13 cellular contexts compared by ENCODE assay signal in the genomic region with DNA sequence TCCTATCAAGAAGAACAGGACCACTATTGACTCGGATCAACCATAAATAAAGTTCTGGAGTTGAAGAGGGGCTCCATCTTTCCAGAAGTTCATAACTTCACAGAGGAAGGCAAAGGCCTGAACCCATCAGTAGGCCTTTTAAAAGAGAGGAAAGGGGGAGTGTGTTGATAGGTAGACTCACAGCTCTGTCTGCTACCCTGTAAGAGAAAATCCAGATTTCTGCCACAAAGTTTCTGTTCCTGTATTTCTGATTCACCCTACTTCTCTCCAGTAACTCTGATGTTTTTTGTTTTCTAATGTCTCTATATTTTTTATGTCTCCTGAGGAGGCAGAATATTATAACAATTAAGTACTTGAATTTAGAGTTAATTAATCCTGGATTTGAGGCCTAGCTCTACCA.
DNase-seq lines count a peak whose midpoint lies in the region; ATAC-seq and TF ChIP-seq lines count a peak whose summit lies in the region.
"Had no signal": no experiment of that assay in that cellular context is flagged by ENCODE, and none has a peak within 500 bp of the region (broad histone marks: within the 10 kb centered on the region; RNA-seq: fewer than 3 reads in every experiment).

No MANE protein-coding gene starts in this region.

- H2AK5ac ChIP-seq in IMR-90 (ENCODE audit: low read depth, low read length) = no peak overlapping the region
- H2AK5ac ChIP-seq in mesendoderm (ENCODE audit: low read length) = no peak overlapping the region

- intact Hi-C loops in IMR-90 (cut with micrococcal nuclease) = loop anchor here (5.0 kb wide), 1 partner anchor 742 kb away; the partner anchor contains the start of gene IGFBP5

- H3K27ac ChIP-seq in IMR-90 (ENCODE audit: insufficient read depth, low read length) (no peak overlapping the region), caudate nucleus (ENCODE audit: low read depth, low read length) (no peak overlapping the region), mesendoderm (ENCODE audit: low read depth, low read length) (no peak overlapping the region)
- H3K27ac ChIP-seq: cardiac muscle cell had no signal

- H3K79me1 ChIP-seq in IMR-90 (ENCODE audit: low read depth in 1 of 2, low read length in 2 of 2) (no peaks in the 10 kb centered on the region), mesendoderm (ENCODE audit: low read length) (no peaks in the 10 kb centered on the region)

- in situ Hi-C loops in IMR-90 (cut with MboI; ENCODE audit: low sequenced_read_pairs) = no loop called here

- dilution Hi-C loops in IMR-90 (cut with HindIII; ENCODE audit: low sequenced_read_pairs, unreplicated experiment) = no loop called here

- no peak for TF ChIP-seq POLR2A in IMR-90 (IDR thresholded peaks at IDR 0.05; ENCODE audit: low read depth, low read length)

- BruUV-seq in IMR-90 (replicated peaks; lab: Mats Ljungman, UMichigan) = no TSS peak

- H2BK20ac ChIP-seq in IMR-90 (ENCODE audit: low read depth, low read length) = no peak overlapping the region

- H3K4me2 ChIP-seq in IMR-90 (ENCODE audit: low read depth, low read length) (no peak overlapping the region), mesendoderm (ENCODE audit: low read length) (no peak overlapping the region)

- WGBS in IMR-90 (ENCODE audit: extremely low coverage in 2 of 2, insufficient read length in 1 of 2), 2 experiments = no CpG with 5 or more reads among the region's 1 CpG
- no CpG with 5 or more reads among the region's 1 CpG for WGBS in mesendoderm (ENCODE audit: extremely low coverage, insufficient coverage, low lambda C conversion rate)

- H2BK5ac ChIP-seq in IMR-90 (ENCODE audit: low read depth, low read length, poor library complexity, severe bottlenecking) = no peak overlapping the region
- H2BK5ac ChIP-seq in mesendoderm (ENCODE audit: low read length) = no peak overlapping the region

- H3K27me3 ChIP-seq in IMR-90 (ENCODE audit: control insufficient read depth, insufficient read depth, low read length) (no peaks in the 10 kb centered on the region), mesendoderm (ENCODE audit: insufficient read depth, low read length, poor library complexity) (no peaks in the 10 kb centered on the region)
- H3K27me3 ChIP-seq: cardiac muscle cell had no signal

- DNase-seq in GM12865 (ENCODE audit: low read depth) (peak; percentile 70), IMR-90 (no peak), caudate nucleus (lab: John Stamatoyannopoulos, UW) (no peak), GM03348 (ENCODE audit: low spot score) (no peak), mesendoderm (no peak), foreskin fibroblast (no peak)
- DNase-seq: activated naive CD4-positive, alpha-beta T cell treated with Interleukin-2 at 50 U/mL for 16 hours; kidney glomerular epithelial cell; NCI-H2029; SIG-M5 had no signal

- no peak overlapping the region for H2AFZ ChIP-seq in IMR-90 (replicated peaks; ENCODE audit: low read length, poor library complexity)

- H3K4me1 ChIP-seq in IMR-90 (ENCODE audit: control insufficient read depth, insufficient read depth, low read length) (peaks cover 14% of the 10 kb centered on the region), mesendoderm (ENCODE audit: control insufficient read depth, low read depth, low read length) (no peaks in the 10 kb centered on the region)

- H3K4ac ChIP-seq in IMR-90 (ENCODE audit: low read depth, low read length) (no peak overlapping the region), mesendoderm (ENCODE audit: low read depth, low read length) (no peak overlapping the region)

- no peak overlapping the region for H2AK9ac ChIP-seq in IMR-90 (replicated peaks; ENCODE audit: low read depth, low read length, poor library complexity)

- H3K23ac ChIP-seq in IMR-90 (ENCODE audit: low read depth, low read length) = no peak overlapping the region
- no peak overlapping the region for H3K23ac ChIP-seq in mesendoderm (ENCODE audit: low read length)

- H3K18ac ChIP-seq in IMR-90 (ENCODE audit: low read depth, low read length) (no peak overlapping the region), mesendoderm (ENCODE audit: low read length) (no peak overlapping the region)

- H3K14ac ChIP-seq in IMR-90 (replicated peaks; ENCODE audit: low read depth, low read length) = no peak overlapping the region

- H3K56ac ChIP-seq in IMR-90 (ENCODE audit: extremely low read depth, insufficient read depth, low read length) (no peak overlapping the region), mesendoderm (ENCODE audit: low read length) (no peak overlapping the region)

- no peak for TF ChIP-seq RAD21 in IMR-90 (IDR thresholded peaks at IDR 0.05; ENCODE audit: low read length)

- H4K8ac ChIP-seq in IMR-90 (ENCODE audit: low read depth in 2 of 2, low read length in 2 of 2) (no peak overlapping the region), mesendoderm (ENCODE audit: low read depth, low read length) (no peak overlapping the region)

- H2BK120ac ChIP-seq in IMR-90 (ENCODE audit: low read depth, low read length) = no peak overlapping the region
- no peak overlapping the region for H2BK120ac ChIP-seq in mesendoderm (ENCODE audit: low read depth, low read length)

- H3K4me3 ChIP-seq in GM12865 (ENCODE audit: low read depth, low read length) (no peak overlapping the region), IMR-90 (ENCODE audit: insufficient read depth, low read depth, low read length) (no peak overlapping the region), mesendoderm (ENCODE audit: low read length) (no peak overlapping the region), foreskin fibroblast (ENCODE audit: low read depth in 1 of 2, low read length in 2 of 2) (no peak overlapping the region)
- H3K4me3 ChIP-seq: cardiac muscle cell had no signal

- no peaks in the 10 kb centered on the region for H4K20me1 ChIP-seq in IMR-90 (ENCODE audit: insufficient read depth, low read length)

- CTCF ChIA-PET in IMR-90 (lab: Yijun Ruan, JAX) = no interaction called here

- H3K9me3 ChIP-seq in IMR-90 (ENCODE audit: control insufficient read depth, insufficient read depth, low read length) = no peaks in the 10 kb centered on the region

- 0 out of 3 replicates have a peak overlapping the region, but pooled peaks have one; percentile 20 for H2BK15ac ChIP-seq in IMR-90 (ENCODE audit: low read depth, low read length)
- H2BK15ac ChIP-seq in mesendoderm (replicated peaks; ENCODE audit: low read depth) = no peak overlapping the region

- no peak overlapping the region for H4K91ac ChIP-seq in IMR-90 (ENCODE audit: insufficient read depth, low read depth, low read length)

- ATAC-seq in GM19438 (IDR thresholded peaks at IDR 0.05; ENCODE audit: low read depth, unreplicated experiment) = peak; percentile 39
- ATAC-seq in HG02852 (IDR thresholded peaks at IDR 0.05; ENCODE audit: unreplicated experiment) = peak; percentile 39
- no peak for ATAC-seq in IMR-90 (ENCODE audit: low read depth)

- POLR2A ChIA-PET in IMR-90 (lab: Charles Lee; ENCODE audit: unreplicated experiment) = no interaction called here

- H4K5ac ChIP-seq in IMR-90 (ENCODE audit: low read depth, low read length) = no peak overlapping the region
- no peak overlapping the region for H4K5ac ChIP-seq in mesendoderm (ENCODE audit: low read length)

- TF ChIP-seq CTCF in GM12865 (IDR thresholded peaks at IDR 0.05; ENCODE audit: insufficient read depth, low read depth, low read length, missing control alignments) (no peak), IMR-90 (conservative IDR thresholded peaks at IDR 0.05; ENCODE audit: low read depth, low read length) (no peak), foreskin fibroblast (IDR thresholded peaks at IDR 0.05; ENCODE audit: low read depth, low read length) (no peak)

- no peaks in the 10 kb centered on the region for H3K36me3 ChIP-seq in IMR-90 (ENCODE audit: control insufficient read depth, insufficient read depth, low read length)
- H3K36me3 ChIP-seq in mesendoderm (ENCODE audit: control insufficient read depth, insufficient read depth, low read length) = no peaks in the 10 kb centered on the region
- H3K36me3 ChIP-seq: cardiac muscle cell had no signal

- H3K9ac ChIP-seq in IMR-90 (ENCODE audit: low read depth, low read length) = no peak overlapping the region
- no peak overlapping the region for H3K9ac ChIP-seq in mesendoderm (ENCODE audit: low read length)

- H3K79me2 ChIP-seq in mesendoderm (ENCODE audit: control insufficient read depth, insufficient read depth, low read length) = no peaks in the 10 kb centered on the region

- H3K9me1 ChIP-seq in IMR-90 (ENCODE audit: insufficient read depth, low read length) = 0 out of 2 replicates have a peak, but pooled peaks cover 5% of the 10 kb centered on the region

TF ChIP-seq in IMR-90, 13 proteins besides CTCF, POLR2A, EP300 and RAD21 (continues in another document):
- TF ChIP-seq SMC3 (IDR thresholded peaks at IDR 0.05; ENCODE audit: low read depth, low read length) = no peak
- TF ChIP-seq CEBPB (IDR thresholded peaks at IDR 0.05; ENCODE audit: low read depth, low read length) = no peak
- TF ChIP-seq, protein P1, sequence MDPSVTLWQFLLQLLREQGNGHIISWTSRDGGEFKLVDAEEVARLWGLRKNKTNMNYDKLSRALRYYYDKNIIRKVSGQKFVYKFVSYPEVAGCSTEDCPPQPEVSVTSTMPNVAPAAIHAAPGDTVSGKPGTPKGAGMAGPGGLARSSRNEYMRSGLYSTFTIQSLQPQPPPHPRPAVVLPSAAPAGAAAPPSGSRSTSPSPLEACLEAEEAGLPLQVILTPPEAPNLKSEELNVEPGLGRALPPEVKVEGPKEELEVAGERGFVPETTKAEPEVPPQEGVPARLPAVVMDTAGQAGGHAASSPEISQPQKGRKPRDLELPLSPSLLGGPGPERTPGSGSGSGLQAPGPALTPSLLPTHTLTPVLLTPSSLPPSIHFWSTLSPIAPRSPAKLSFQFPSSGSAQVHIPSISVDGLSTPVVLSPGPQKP (IDR thresholded peaks at IDR 0.05; ENCODE audit: borderline replicate concordance, low read depth, low read length) = no peak
- no peak for TF ChIP-seq BHLHE40 (IDR thresholded peaks at IDR 0.05; ENCODE audit: low read depth, low read length)
- no peak for TF ChIP-seq RFX5 (IDR thresholded peaks at IDR 0.05; ENCODE audit: low read depth, low read length)
- TF ChIP-seq MAFK (IDR thresholded peaks at IDR 0.05; ENCODE audit: low read depth, low read length) = no peak
- no peak for TF ChIP-seq FOS (IDR thresholded peaks at IDR 0.05; ENCODE audit: low read depth, low read length)
- TF ChIP-seq CHD1 (IDR thresholded peaks at IDR 0.05; ENCODE audit: low read depth, low read length) = no peak
- no peak for TF ChIP-seq RCOR1 (IDR thresholded peaks at IDR 0.05; ENCODE audit: insufficient replicate concordance, low read length)
- no peak for TF ChIP-seq MXI1 (IDR thresholded peaks at IDR 0.05; ENCODE audit: borderline replicate concordance, low read depth, low read length)
- no peak for TF ChIP-seq MAZ (IDR thresholded peaks at IDR 0.05; ENCODE audit: borderline replicate concordance, low read depth, low read length)
